ENCODE assay signal across 2 cellular contexts in the genomic region with DNA sequence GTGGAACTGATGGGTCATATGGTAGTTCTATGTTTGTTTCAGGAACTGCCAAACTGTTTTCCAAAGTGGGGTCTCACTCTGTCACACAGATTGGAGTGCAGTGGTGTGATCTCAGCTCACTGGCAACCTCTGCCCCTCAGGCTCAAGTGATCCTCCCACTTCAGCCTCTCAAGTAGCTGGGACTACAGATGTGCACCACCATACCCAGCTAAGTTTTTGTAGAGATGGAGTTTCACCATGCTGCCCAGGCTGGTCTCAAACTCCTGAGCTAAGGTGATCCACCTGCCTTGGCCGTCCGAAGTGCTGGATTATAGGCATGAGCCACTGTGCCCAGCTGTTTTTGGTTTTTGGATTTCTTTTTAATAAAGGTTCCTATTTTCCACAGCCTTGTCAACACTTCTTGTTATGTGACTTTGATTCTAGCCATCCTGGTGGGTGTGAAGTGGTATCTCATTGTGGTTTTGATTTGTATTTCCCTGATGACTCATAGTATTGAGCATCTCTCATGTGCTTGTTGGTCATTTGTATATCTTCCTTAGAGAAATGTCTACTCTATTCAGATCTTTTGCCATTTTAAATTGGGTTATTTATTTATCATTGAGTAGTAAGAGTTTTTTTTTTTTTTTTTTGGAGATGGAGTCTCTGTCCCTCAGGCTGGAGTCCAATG.
TF ChIP-seq lines count a peak whose summit lies in the region.

No MANE protein-coding gene starts in this region.

TF ChIP-seq in K562, 482 proteins besides CTCF, POLR2A, EP300 and RAD21:
- TF ChIP-seq RCOR1 (IDR thresholded peaks at IDR 0.05; ENCODE audit: borderline replicate concordance in 1 of 2, low read depth in 2 of 2, low read length in 2 of 2), result no peak
- TF ChIP-seq, protein P1, sequence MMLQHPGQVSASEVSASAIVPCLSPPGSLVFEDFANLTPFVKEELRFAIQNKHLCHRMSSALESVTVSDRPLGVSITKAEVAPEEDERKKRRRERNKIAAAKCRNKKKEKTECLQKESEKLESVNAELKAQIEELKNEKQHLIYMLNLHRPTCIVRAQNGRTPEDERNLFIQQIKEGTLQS (IDR thresholded peaks at IDR 0.05), result peak; percentile 59
- TF ChIP-seq, protein P1 (CRISPR knock-in tag; conservative IDR thresholded peaks at IDR 0.05), result no peak
- TF ChIP-seq CAMTA2 (CRISPR knock-in tag; conservative IDR thresholded peaks at IDR 0.05), result no peak
- no peak for TF ChIP-seq SAFB2 (IDR thresholded peaks at IDR 0.05; ENCODE audit: borderline replicate concordance, low read depth, low read length, severe bottlenecking)
- TF ChIP-seq KLF1 (tag; IDR thresholded peaks at IDR 0.05), result no peak
- TF ChIP-seq, protein P2, sequence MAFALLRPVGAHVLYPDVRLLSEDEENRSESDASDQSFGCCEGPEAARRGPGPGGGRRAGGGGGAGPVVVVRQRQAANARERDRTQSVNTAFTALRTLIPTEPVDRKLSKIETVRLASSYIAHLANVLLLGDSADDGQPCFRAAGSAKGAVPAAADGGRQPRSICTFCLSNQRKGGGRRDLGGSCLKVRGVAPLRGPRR (CRISPR knock-in tag; IDR thresholded peaks at IDR 0.05), result no peak

TF ChIP-seq in HepG2, 621 proteins besides CTCF, POLR2A, EP300 and RAD21:
- TF ChIP-seq CCDC6 (CRISPR knock-in tag; IDR thresholded peaks at IDR 0.05) (no peak), ZNF225 (CRISPR knock-in tag; IDR thresholded peaks at IDR 0.05) (no peak), POLR2G (IDR thresholded peaks at IDR 0.05; ENCODE audit: low read depth, low read length) (0 out of 2 replicates have a peak, but pooled peaks have one; percentile 23)
- TF ChIP-seq, protein P3, sequence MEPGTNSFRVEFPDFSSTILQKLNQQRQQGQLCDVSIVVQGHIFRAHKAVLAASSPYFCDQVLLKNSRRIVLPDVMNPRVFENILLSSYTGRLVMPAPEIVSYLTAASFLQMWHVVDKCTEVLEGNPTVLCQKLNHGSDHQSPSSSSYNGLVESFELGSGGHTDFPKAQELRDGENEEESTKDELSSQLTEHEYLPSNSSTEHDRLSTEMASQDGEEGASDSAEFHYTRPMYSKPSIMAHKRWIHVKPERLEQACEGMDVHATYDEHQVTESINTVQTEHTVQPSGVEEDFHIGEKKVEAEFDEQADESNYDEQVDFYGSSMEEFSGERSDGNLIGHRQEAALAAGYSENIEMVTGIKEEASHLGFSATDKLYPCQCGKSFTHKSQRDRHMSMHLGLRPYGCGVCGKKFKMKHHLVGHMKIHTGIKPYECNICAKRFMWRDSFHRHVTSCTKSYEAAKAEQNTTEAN (CRISPR knock-in tag; conservative IDR thresholded peaks at IDR 0.05), result no peak
